8 cellular contexts compared by ENCODE assay signal in genomic region chr19:1856698-1857603, GRCh38. TPM values are rescaled to one million over a fixed set of nuclear protein-coding genes. Genes with fewer than 3 reads are reported as not detected.
DNase-seq lines count a peak whose midpoint lies in the region; ATAC-seq and TF ChIP-seq lines count a peak whose summit lies in the region.

No MANE protein-coding gene starts in this region.

- H3K27me3 ChIP-seq in neural cell (ENCODE audit: insufficient read depth, low read depth, low read length) (peaks cover 19% of the 10 kb centered on the region), aorta (ENCODE audit: control insufficient read depth in 1 of 2, insufficient read depth in 2 of 2, low read length in 1 of 2) (no peaks in the 10 kb centered on the region)

- peak; percentile 49 for ATAC-seq in aorta (ENCODE audit: low FRiP score)
- ATAC-seq in GM19467 (IDR thresholded peaks at IDR 0.05; ENCODE audit: unreplicated experiment): no peak

- 9 to 16% methylated on average over 54 to 70 of the region's 73 CpGs for WGBS in aorta, 2 donors

- no peaks in the 10 kb centered on the region for H3K79me2 ChIP-seq in neural cell (replicated peaks; ENCODE audit: insufficient read depth, low read length)

- in situ Hi-C loops in GM18951 (cut with MboI; ENCODE audit: low sequenced_read_pairs, unreplicated experiment): no loop called here

- H3K9ac ChIP-seq in neural cell (ENCODE audit: low read length): peak overlapping the region; percentile 16

- DNase-seq in NOMO-1 (lab: John Stamatoyannopoulos, UW; ENCODE audit: unreplicated experiment in 2 of 2) (peak; percentile 85 to 89), foreskin melanocyte (peak; percentile 56), aorta (peak; percentile 91 to 92), NCI-H2227 treated with DMSO at 0.1 percent for 48 hours (lab: John Stamatoyannopoulos, UW) (no peak)
- peak; percentile 52 for DNase-seq in activated naive CD4-positive, alpha-beta T cell treated with Interleukin-2 at 50 U/mL for 16 hours

- no peaks in the 10 kb centered on the region for H3F3A ChIP-seq in neural cell (ENCODE audit: insufficient read depth, low read length, poor library complexity, severe bottlenecking)

- intact Hi-C loops in aorta (cut with DNase I): no loop called here

- H2AFZ ChIP-seq in neural cell (ENCODE audit: low read depth, low read length): no peak overlapping the region

- peak overlapping the region; percentile 48 for H3K4me3 ChIP-seq in neural cell (ENCODE audit: low read length)
- H3K4me3 ChIP-seq in aorta (ENCODE audit: low read length in 2 of 2): no peak overlapping the region

- H3K9me3 ChIP-seq in neural cell (ENCODE audit: low read length): no peaks in the 10 kb centered on the region
- no peaks in the 10 kb centered on the region for H3K9me3 ChIP-seq in aorta (ENCODE audit: control insufficient read depth, low read length)

- H3K4me1 ChIP-seq in aorta (ENCODE audit: control insufficient read depth in 1 of 2, insufficient read depth in 2 of 2, low read length in 2 of 2): no peaks in the 10 kb centered on the region

- no peaks in the 10 kb centered on the region for H3K36me3 ChIP-seq in neural cell (ENCODE audit: insufficient read depth, low read length)
- H3K36me3 ChIP-seq in aorta (ENCODE audit: control insufficient read depth in 1 of 2, insufficient read depth in 2 of 2, low read length in 1 of 2): no peaks in the 10 kb centered on the region

- no peak for TF ChIP-seq CTCF in neural cell (IDR thresholded peaks at IDR 0.05; ENCODE audit: poor library complexity, severe bottlenecking)

- TF ChIP-seq EP300 in neural cell (conservative IDR thresholded peaks at IDR 0.05; ENCODE audit: poor library complexity, severe bottlenecking): no peak

- TF ChIP-seq RAD21 in neural cell (conservative IDR thresholded peaks at IDR 0.05): no peak

- TF ChIP-seq POLR2A in GM18951 (IDR thresholded peaks at IDR 0.05; ENCODE audit: extremely low read depth, insufficient read depth, insufficient read length): peak; percentile 64

- H4K20me1 ChIP-seq in neural cell (ENCODE audit: insufficient read depth): no peaks in the 10 kb centered on the region

- H3K4me2 ChIP-seq in neural cell (ENCODE audit: low read length): no peak overlapping the region

- H3K9me2 ChIP-seq in neural cell (ENCODE audit: insufficient read depth, low read length): no peaks in the 10 kb centered on the region

- H3K27ac ChIP-seq in neural cell (ENCODE audit: low read length): no peak overlapping the region
- no peak overlapping the region for H3K27ac ChIP-seq in aorta (ENCODE audit: low read depth in 1 of 2, low read length in 2 of 2)

TF ChIP-seq in neural cell, 6 proteins besides CTCF, POLR2A, EP300 and RAD21:
- TF ChIP-seq POLR2AphosphoS5 (IDR thresholded peaks at IDR 0.05): no peak
- TF ChIP-seq MXI1 (conservative IDR thresholded peaks at IDR 0.05; ENCODE audit: poor library complexity, severe bottlenecking): peak; percentile 22

RNA-seq across cellular contexts. Expression of gene KLF16, which starts 6.4 kb away (rescaled TPM):
- polyA plus RNA-seq in neural cell (2.2 and 3.5 TPM in 2 replicates), aorta (1 to 10 TPM; 5.1 to 6.6 TPM)
- polyA minus RNA-seq in neural cell: 1.3 and 5.6 TPM in 2 replicates
- 10 to 100 TPM; 17.3 to 18.3 TPM for total RNA-seq in aorta

RNA-seq across cellular contexts. Expression of gene REXO1, which starts 8.7 kb away (rescaled TPM):
- polyA plus RNA-seq in neural cell (9.2 and 18.5 TPM in 2 replicates), aorta (10 to 100 TPM in 1 of 2 donors, 1 to 10 TPM in 1; 4.8 to 25.6 TPM)
- polyA minus RNA-seq in neural cell: 14.6 and 20.7 TPM in 2 replicates
- total RNA-seq in aorta: 10 to 100 TPM; 27.7 to 29.9 TPM

RNA-seq across cellular contexts. Expression of gene ABHD17A, which starts 28.3 kb away (rescaled TPM):
- 116 and 140 TPM in 2 replicates for polyA plus RNA-seq in neural cell
- 49.9 and 68.2 TPM in 2 replicates for polyA minus RNA-seq in neural cell
- total RNA-seq in aorta: 10 to 100 TPM; 54.8 to 64.6 TPM
- 100 to 1,000 TPM in 1 of 2 donors, 10 to 100 TPM in 1; 48.8 to 116 TPM for polyA plus RNA-seq in aorta

RNA-seq across cellular contexts. Expression of gene ATP8B3, which starts 44.9 kb away (rescaled TPM):
- polyA plus RNA-seq in neural cell (0.74 and 1.5 TPM in 2 replicates), aorta (under 1 TPM; 0.38 to 0.63 TPM)
- not detected in 2 replicates for polyA minus RNA-seq in neural cell
- total RNA-seq in aorta: 1 to 10 TPM; 1.8 to 4.7 TPM

RNA-seq across cellular contexts. Expression of gene ADAT3, which starts 48.2 kb away (rescaled TPM):
- polyA plus RNA-seq in neural cell (1.6 TPM in 2 replicates), aorta (1 to 10 TPM; 1.5 to 5.6 TPM)
- polyA minus RNA-seq in neural cell: 2.4 and 2.7 TPM in 2 replicates
- total RNA-seq in aorta: 1 to 10 TPM; 3.3 to 5.5 TPM
